ENCODE assay signal across 12 cellular contexts in the genomic region with DNA sequence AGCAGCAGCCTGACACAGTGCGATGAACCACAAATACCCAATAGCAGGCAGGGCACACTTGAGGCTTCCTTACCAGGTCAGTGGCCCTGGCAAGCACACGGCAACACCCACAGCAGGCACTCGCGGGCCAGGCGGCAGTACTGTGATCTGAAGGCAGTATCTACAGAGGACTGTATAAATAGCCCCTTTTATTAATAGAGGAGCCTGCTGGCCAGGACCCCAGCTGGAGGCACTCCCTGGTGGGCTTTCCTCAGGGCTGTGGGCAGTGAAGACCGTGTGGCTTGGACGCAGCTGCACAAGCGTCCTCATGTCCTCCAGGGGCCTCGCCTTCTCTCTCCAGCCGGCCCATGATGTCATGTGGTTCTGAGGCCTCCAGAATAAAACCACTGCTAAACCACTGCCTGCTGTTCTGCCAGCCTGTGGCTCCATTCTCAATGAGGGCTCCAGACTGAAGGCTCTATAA. TPM values are rescaled to one million over a fixed set of nuclear protein-coding genes. Genes with fewer than 3 reads are reported as not detected.
DNase-seq lines count a peak whose midpoint lies in the region; ATAC-seq and TF ChIP-seq lines count a peak whose summit lies in the region.
"Had no signal": no experiment of that assay in that cellular context is flagged by ENCODE, and none has a peak within 500 bp of the region (broad histone marks: within the 10 kb centered on the region; RNA-seq: fewer than 3 reads in every experiment).

No MANE protein-coding gene starts in this region.

- no peak for TF ChIP-seq EP300 in SK-N-SH (IDR thresholded peaks at IDR 0.05; ENCODE audit: borderline replicate concordance in 1 of 2, low read depth in 1 of 2, low read length in 1 of 2)

- POLR2A ChIA-PET in SK-N-SH (lab: Yijun Ruan, JAX) = no interaction called here

- WGBS in psoas muscle, 3 donors = 15 to 25% (median 21%) methylated on average over 10 of the region's 10 CpGs
- whole genome bisulfite sequencing in SK-N-SH (ENCODE audit: low lambda C conversion rate) = 90% methylated on average over 1 of the region's 10 CpGs
- WGBS in prostate gland = 79% methylated on average over 10 of the region's 10 CpGs

- H2AFZ ChIP-seq in DND-41 (ENCODE audit: low read depth, low read length) = no peak overlapping the region
- no peak overlapping the region for H2AFZ ChIP-seq in SK-N-SH (ENCODE audit: low read depth)

- TF ChIP-seq CTCF in DND-41 (IDR thresholded peaks at IDR 0.05; ENCODE audit: borderline replicate concordance, extremely low read depth, low read length, poor library complexity, severe bottlenecking) (no peak), astrocyte of the cerebellum (IDR thresholded peaks at IDR 0.05; ENCODE audit: low read depth, low read length, missing control alignments) (no peak), psoas muscle (IDR thresholded peaks at IDR 0.05) (no peak), SK-N-SH (IDR thresholded peaks at IDR 0.05) (no peak), prostate gland (IDR thresholded peaks at IDR 0.05) (no peak)

- DNase-seq in DND-41 (peak; percentile 9), astrocyte of the cerebellum (ENCODE audit: low read depth) (peak; percentile 66), left ventricle myocardium superior (peak; percentile 71), psoas muscle (peak; percentile 36 to 70), COR-L47 (lab: John Stamatoyannopoulos, UW) (no peak), SK-N-SH (no peak), prostate gland (ENCODE audit: low spot score) (no peak)
- DNase-seq: activated CD4-positive, alpha-beta T cell treated with anti-CD3 and anti-CD28 coated beads, Interleukin-2, amount 10 ng/mL, durations not matched to agents 24 days and 14 days; NCI-H1417 treated with DMSO at 0.1 percent for 48 hours; occipital lobe had no signal

- H3K4me1 ChIP-seq in DND-41 (ENCODE audit: insufficient read depth, low read length) (no peaks in the 10 kb centered on the region), psoas muscle (peaks cover 59% of the 10 kb centered on the region), SK-N-SH (ENCODE audit: control insufficient read depth in 1 of 2, insufficient read depth in 2 of 2, low read depth in 1 of 2, low read length in 1 of 2) (peaks cover 0 to 9% of the 10 kb centered on the region in 2 experiments; a peak in 2 of 4 replicates), prostate gland (replicated peaks) (peaks cover 5% of the 10 kb centered on the region)

- H3F3A ChIP-seq in SK-N-SH (replicated peaks; ENCODE audit: insufficient read depth) = no peaks in the 10 kb centered on the region

- in situ Hi-C loops in astrocyte of the cerebellum (cut with HindIII; ENCODE audit: low sequenced_read_pairs) = no loop called here

- CTCF ChIA-PET in SK-N-SH (lab: Yijun Ruan, JAX) = no interaction called here

- TF ChIP-seq RAD21 in SK-N-SH (IDR thresholded peaks at IDR 0.05; ENCODE audit: low read length) = no peak

- H3K9ac ChIP-seq in DND-41 (ENCODE audit: low read depth, low read length) = no peak overlapping the region
- no peak overlapping the region for H3K9ac ChIP-seq in SK-N-SH

- H4K20me1 ChIP-seq in DND-41 (ENCODE audit: insufficient read depth, low read length) (0 out of 2 replicates have a peak, but pooled peaks cover 3% of the 10 kb centered on the region), SK-N-SH (ENCODE audit: insufficient read depth) (no peaks in the 10 kb centered on the region)

- H3K27ac ChIP-seq in DND-41 (ENCODE audit: low read length) = no peak overlapping the region
- H3K27ac ChIP-seq in psoas muscle = peak overlapping the region; percentile 84
- no peak overlapping the region for H3K27ac ChIP-seq in SK-N-SH (ENCODE audit: low read depth in 2 of 2, low read length in 1 of 2)
- peak overlapping the region in 1 of 2 donors; percentile 2 for H3K27ac ChIP-seq in prostate gland

- intact Hi-C loops in left ventricle myocardium superior (cut with micrococcal nuclease) = no loop called here
- intact Hi-C loops in psoas muscle (cut with DNase I) = no loop called here
- intact Hi-C loops in prostate gland (cut with DNase I) = no loop called here

- no peaks in the 10 kb centered on the region for H3K79me2 ChIP-seq in DND-41 (ENCODE audit: insufficient read depth, low read length)
- no peaks in the 10 kb centered on the region for H3K79me2 ChIP-seq in SK-N-SH (ENCODE audit: insufficient read depth)

- ATAC-seq in DND-41 (ENCODE audit: insufficient read depth, low read depth) (peak; percentile 56), left ventricle myocardium superior (peak; percentile 75), psoas muscle (peak; percentile 58 to 83 (median 72)), GM18873 (IDR thresholded peaks at IDR 0.05; ENCODE audit: low FRiP score, unreplicated experiment) (no peak)

- no peaks in the 10 kb centered on the region for H3K9me2 ChIP-seq in SK-N-SH

- no peaks in the 10 kb centered on the region for H3K9me3 ChIP-seq in DND-41 (ENCODE audit: insufficient read depth, low read length, severe bottlenecking)
- H3K9me3 ChIP-seq in psoas muscle = no peaks in the 10 kb centered on the region
- no peaks in the 10 kb centered on the region for H3K9me3 ChIP-seq in SK-N-SH
- no peaks in the 10 kb centered on the region for H3K9me3 ChIP-seq in prostate gland
- H3K9me3 ChIP-seq: tibial nerve had no signal

- no peak overlapping the region for H3K4me3 ChIP-seq in DND-41 (ENCODE audit: low read depth in 1 of 2, low read length in 2 of 2)
- no peak overlapping the region for H3K4me3 ChIP-seq in astrocyte of the cerebellum (ENCODE audit: low read depth, low read length)
- H3K4me3 ChIP-seq in psoas muscle = peak overlapping the region; percentile 13
- H3K4me3 ChIP-seq in SK-N-SH (ENCODE audit: low read depth in 2 of 2, low read length in 1 of 2) = no peak overlapping the region
- no peak overlapping the region for H3K4me3 ChIP-seq in prostate gland
- H3K4me3 ChIP-seq: tibial nerve had no signal

- no peak overlapping the region for H3K4me2 ChIP-seq in DND-41 (ENCODE audit: insufficient read depth, low read length)
- no peak overlapping the region for H3K4me2 ChIP-seq in SK-N-SH

- TF ChIP-seq POLR2A in prostate gland (IDR thresholded peaks at IDR 0.05) = no peak

- no peaks in the 10 kb centered on the region for H3K27me3 ChIP-seq in DND-41 (ENCODE audit: insufficient read depth, low read length, poor library complexity)
- no peaks in the 10 kb centered on the region for H3K27me3 ChIP-seq in psoas muscle (ENCODE audit: insufficient read depth in 3 of 3, low read length in 2 of 3)
- H3K27me3 ChIP-seq in SK-N-SH (ENCODE audit: insufficient read depth) = no peaks in the 10 kb centered on the region
- H3K27me3 ChIP-seq in prostate gland (replicated peaks; ENCODE audit: insufficient read depth) = no peaks in the 10 kb centered on the region
- H3K27me3 ChIP-seq: tibial nerve had no signal

- H3K36me3 ChIP-seq in DND-41 (ENCODE audit: insufficient read depth, low read length) (peaks cover 6% of the 10 kb centered on the region; the same call in 1 of the 2 replicates), psoas muscle (ENCODE audit: insufficient read depth in 1 of 2, low read depth in 1 of 2) (peaks cover 3 to 36% of the 10 kb centered on the region in 2 donors), SK-N-SH (replicated peaks in 1 of 2; ENCODE audit: control insufficient read depth in 1 of 2, insufficient read depth in 2 of 2, low read length in 1 of 2) (no peaks in the 10 kb centered on the region), prostate gland (no peaks in the 10 kb centered on the region)

TF ChIP-seq in SK-N-SH, 30 proteins besides CTCF, POLR2A, EP300 and RAD21 (continues in another document):
- no peak for TF ChIP-seq GATA2 (CRISPR knock-in tag; IDR thresholded peaks at IDR 0.05)
- TF ChIP-seq, protein P1, sequence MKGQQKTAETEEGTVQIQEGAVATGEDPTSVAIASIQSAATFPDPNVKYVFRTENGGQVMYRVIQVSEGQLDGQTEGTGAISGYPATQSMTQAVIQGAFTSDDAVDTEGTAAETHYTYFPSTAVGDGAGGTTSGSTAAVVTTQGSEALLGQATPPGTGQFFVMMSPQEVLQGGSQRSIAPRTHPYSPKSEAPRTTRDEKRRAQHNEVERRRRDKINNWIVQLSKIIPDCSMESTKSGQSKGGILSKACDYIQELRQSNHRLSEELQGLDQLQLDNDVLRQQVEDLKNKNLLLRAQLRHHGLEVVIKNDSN (IDR thresholded peaks at IDR 0.05; ENCODE audit: borderline replicate concordance, low read depth) = no peak
- TF ChIP-seq TAF1 (IDR thresholded peaks at IDR 0.05; ENCODE audit: borderline replicate concordance, low read depth, low read length) = no peak
- TF ChIP-seq SMC3 (IDR thresholded peaks at IDR 0.05; ENCODE audit: low read depth, low read length) = no peak
- TF ChIP-seq, protein P2, sequence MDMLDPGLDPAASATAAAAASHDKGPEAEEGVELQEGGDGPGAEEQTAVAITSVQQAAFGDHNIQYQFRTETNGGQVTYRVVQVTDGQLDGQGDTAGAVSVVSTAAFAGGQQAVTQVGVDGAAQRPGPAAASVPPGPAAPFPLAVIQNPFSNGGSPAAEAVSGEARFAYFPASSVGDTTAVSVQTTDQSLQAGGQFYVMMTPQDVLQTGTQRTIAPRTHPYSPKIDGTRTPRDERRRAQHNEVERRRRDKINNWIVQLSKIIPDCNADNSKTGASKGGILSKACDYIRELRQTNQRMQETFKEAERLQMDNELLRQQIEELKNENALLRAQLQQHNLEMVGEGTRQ (IDR thresholded peaks at IDR 0.05; ENCODE audit: borderline replicate concordance, low read depth, low read length) = no peak

RNA-seq across cellular contexts. Expression of a gene that starts 44.1 kb away (rescaled TPM):
- total RNA-seq in left ventricle myocardium superior = 104 TPM
- 100 to 1,000 TPM in 1 of 4 donors, 10 to 100 TPM in 3; 41.1 to 119 (median 49.8) TPM for total RNA-seq in psoas muscle
- polyA plus RNA-seq in psoas muscle = 10 to 100 TPM in 2 of 3 donors, 1 to 10 TPM in 1; 9.8 to 29.4 (median 29.0) TPM
- polyA plus RNA-seq in SK-N-SH (2012; rRNA removed) = 1.5 and 1.7 TPM in 2 replicates
- polyA plus RNA-seq in SK-N-SH (2012; cell fraction: cytosol; rRNA removed) = 1.5 and 1.9 TPM in 2 replicates
- 2.5 and 2.9 TPM in 2 replicates for polyA plus RNA-seq in SK-N-SH (2012; cell fraction: nucleus; rRNA removed)
- 100 to 1,000 TPM; 119 to 186 TPM for total RNA-seq in prostate gland

Comparison
In these comparisons a context has a peak if more than half of its experiments do, and no peak if none do; other contexts are left out.
1. DNase-seq: peak in DND-41 (single experiment), astrocyte of the cerebellum (single experiment), left ventricle myocardium superior (single experiment) and psoas muscle (2 of 2); none in COR-L47 (single experiment), SK-N-SH (single experiment) and prostate gland (single experiment).